In the genomic region with DNA sequence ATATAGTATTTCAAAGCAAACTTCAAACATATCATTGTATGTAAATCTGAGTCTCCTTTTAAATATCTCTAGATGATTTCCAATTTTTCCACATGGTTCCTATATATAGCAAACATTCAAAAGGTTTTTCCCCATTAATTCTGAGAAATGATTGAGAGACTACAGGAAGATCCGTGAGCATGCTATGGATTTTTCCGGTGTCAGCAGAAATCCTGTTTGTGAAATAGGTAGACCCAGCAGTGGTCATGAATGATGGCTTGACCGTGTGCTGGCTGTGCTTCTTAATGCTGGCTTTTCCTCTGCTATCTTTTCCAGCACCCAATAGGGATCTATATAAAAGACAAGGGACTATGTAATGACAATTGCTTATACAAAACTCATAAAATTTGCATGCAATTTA, we compare ENCODE assay signal across 31 cellular contexts.
DNase-seq lines count a peak whose midpoint lies in the region; ATAC-seq, FAIRE-seq and TF ChIP-seq lines count a peak whose summit lies in the region.
"Had no signal": no experiment of that assay in that cellular context is flagged by ENCODE, and none has a peak within 500 bp of the region (broad histone marks: within the 10 kb centered on the region; RNA-seq: fewer than 3 reads in every experiment).

No MANE protein-coding gene starts in this region.

- TF ChIP-seq EP300 in HepG2 (IDR thresholded peaks at IDR 0.05; ENCODE audit: low read depth in 2 of 2, low read length in 2 of 2) (no peak), HepG2 (CRISPR knock-in tag; IDR thresholded peaks at IDR 0.05; ENCODE audit: borderline replicate concordance) (no peak), A549 (IDR thresholded peaks at IDR 0.05) (no peak)

- ATAC-seq in HepG2 (no peak), right lobe of liver (no peak), A549 (no peak), PC-3 (no peak)
- ATAC-seq: CD8-positive, alpha-beta T cell had no signal

- WGBS in HepG2 (ENCODE audit: low lambda C conversion rate): 61% methylated on average over 3 of the region's 3 CpGs
- WGBS in right lobe of liver (ENCODE audit: insufficient coverage, low coverage, low lambda C conversion rate, missing lambda C conversion rate): 90% methylated on average over 3 of the region's 3 CpGs
- 59% methylated on average over 3 of the region's 3 CpGs for WGBS in A549 (ENCODE audit: missing lambda C conversion rate)

- H3K4me2 ChIP-seq in HepG2 (ENCODE audit: low read depth, low read length) (no peak overlapping the region), A549 (no peak overlapping the region), PC-3 (ENCODE audit: low read length) (no peak overlapping the region)
- H3K4me2 ChIP-seq: BLaER1; BLaER1 treated with 17β-estradiol and CSF1 and Interleukin-3, amounts not matched to agents 10 nM and 100 nM had no signal

- H4K20me1 ChIP-seq in HepG2 (ENCODE audit: insufficient read depth, low read length) (no peaks in the 10 kb centered on the region), PC-3 (ENCODE audit: low read length) (no peaks in the 10 kb centered on the region)
- H4K20me1 ChIP-seq: BLaER1; BLaER1 treated with 17β-estradiol and CSF1 and Interleukin-3, amounts not matched to agents 10 nM and 100 nM had no signal

- intact Hi-C loops in HepG2 (cut with micrococcal nuclease; ENCODE audit: unreplicated experiment) (no loop called here), right lobe of liver (cut with DNase I) (no loop called here), PC-3 (cut with micrococcal nuclease) (no loop called here)

- in situ Hi-C loops in HepG2 (cut with HindIII; ENCODE audit: extremely low pct_ligation_motif_present, low pct_unique_long_range_greater_than_20kb): no loop called here

- no peaks in the 10 kb centered on the region for H3F3A ChIP-seq in PC-3 (ENCODE audit: low read length, unreplicated experiment)

- H3K9me2 ChIP-seq in PC-3 (replicated peaks; ENCODE audit: low read length): no peaks in the 10 kb centered on the region

- FAIRE-seq in HepG2 (lab: Jason Lieb, UNC): no peak
- FAIRE-seq in A549 (lab: Jason Lieb, UNC): no peak
- FAIRE-seq: A204.1, D721Med had no signal

- H3K27ac ChIP-seq in HepG2 (ENCODE audit: extremely low read length, insufficient read depth, low read length): no peak overlapping the region
- H3K27ac ChIP-seq in right lobe of liver: no peak overlapping the region
- no peak overlapping the region for H3K27ac ChIP-seq in A549
- H3K27ac ChIP-seq in PC-3 (ENCODE audit: low read length): 0 out of 2 replicates have a peak overlapping the region, but pooled peaks have one; percentile 20
- H3K27ac ChIP-seq: 22Rv1; BLaER1; BLaER1 treated with 17β-estradiol and CSF1 and Interleukin-3, amounts not matched to agents 10 nM and 100 nM; C4-2B had no signal

- H3K4me3 ChIP-seq in HepG2 (replicated peaks in 1 of 3; ENCODE audit: insufficient read depth in 1 of 3, low read depth in 2 of 3, low read length in 3 of 3) (no peak overlapping the region), right lobe of liver (no peak overlapping the region), A549 (no peak overlapping the region), PC-3 (ENCODE audit: low read length) (no peak overlapping the region)
- H3K4me3 ChIP-seq: BLaER1; BLaER1 treated with 17β-estradiol and CSF1 and Interleukin-3, amounts not matched to agents 10 nM and 100 nM had no signal

- BruUV-seq in HepG2 (replicated peaks; lab: Mats Ljungman, UMichigan): no TSS peak
- no TSS peak for BruUV-seq in PC-3 (replicated peaks; lab: Mats Ljungman, UMichigan)

- no peak for TF ChIP-seq RAD21 in HepG2 (CRISPR knock-in tag; IDR thresholded peaks at IDR 0.05)
- TF ChIP-seq RAD21 in A549 (conservative IDR thresholded peaks at IDR 0.05 in 1 of 2, IDR thresholded peaks at IDR 0.05 in 1 of 2): no peak

- POLR2A ChIA-PET in HepG2 (lab: Yijun Ruan, JAX): no interaction called here
- POLR2A ChIA-PET in A549 (lab: Yijun Ruan, JAX): no interaction called here
- POLR2A ChIA-PET in PC-3 (lab: Charles Lee; ENCODE audit: unreplicated experiment): no interaction called here

- no peaks in the 10 kb centered on the region for H3K9me3 ChIP-seq in HepG2 (ENCODE audit: low read length)
- H3K9me3 ChIP-seq in right lobe of liver: no peaks in the 10 kb centered on the region
- H3K9me3 ChIP-seq in A549: no peaks in the 10 kb centered on the region
- no peaks in the 10 kb centered on the region for H3K9me3 ChIP-seq in PC-3 (ENCODE audit: low read length)
- H3K9me3 ChIP-seq: BE2C; BLaER1; BLaER1 treated with 17β-estradiol and CSF1 and Interleukin-3, amounts not matched to agents 10 nM and 100 nM; Caco-2 had no signal

- H3K9ac ChIP-seq in HepG2 (ENCODE audit: insufficient read depth, low read depth, low read length) (no peak overlapping the region), PC-3 (ENCODE audit: low read length) (no peak overlapping the region)
- H3K9ac ChIP-seq: BLaER1; BLaER1 treated with 17β-estradiol and CSF1 and Interleukin-3, amounts not matched to agents 10 nM and 100 nM had no signal

- H2AFZ ChIP-seq in HepG2 (ENCODE audit: low read length): no peak overlapping the region
- H2AFZ ChIP-seq in PC-3 (ENCODE audit: low read length): no peak overlapping the region

- no peaks in the 10 kb centered on the region for H3K36me3 ChIP-seq in HepG2 (replicated peaks in 1 of 2; ENCODE audit: control insufficient read depth in 1 of 2, insufficient read depth in 2 of 2, low read length in 2 of 2)
- H3K36me3 ChIP-seq in right lobe of liver: no peaks in the 10 kb centered on the region
- no peaks in the 10 kb centered on the region for H3K36me3 ChIP-seq in PC-3 (ENCODE audit: low read depth, low read length)
- H3K36me3 ChIP-seq: BE2C; BLaER1; BLaER1 treated with 17β-estradiol and CSF1 and Interleukin-3, amounts not matched to agents 10 nM and 100 nM had no signal

- CTCF ChIA-PET in HepG2 (lab: Yijun Ruan, JAX; ENCODE audit: low intra/inter-chr PET ratio, low total read pairs) (no interaction called here), A549 (lab: Yijun Ruan, JAX) (no interaction called here), PC-3 (lab: Charles Lee) (no interaction called here)

- no peak for TF ChIP-seq CTCF in HepG2 (CRISPR knock-in tag; IDR thresholded peaks at IDR 0.05)
- TF ChIP-seq CTCF in right lobe of liver (IDR thresholded peaks at IDR 0.05): no peak
- no peak for TF ChIP-seq CTCF in A549 (IDR thresholded peaks at IDR 0.05)
- TF ChIP-seq CTCF in PC-3 (conservative IDR thresholded peaks at IDR 0.05; ENCODE audit: low read depth, low read length): no peak

- TF ChIP-seq POLR2A in HepG2 (IDR thresholded peaks at IDR 0.05; ENCODE audit: insufficient read depth in 1 of 2, low read depth in 2 of 2, low read length in 2 of 2): no peak
- no peak for TF ChIP-seq POLR2A in right lobe of liver (IDR thresholded peaks at IDR 0.05)
- no peak for TF ChIP-seq POLR2A in A549 (IDR thresholded peaks at IDR 0.05; ENCODE audit: low read length)

- H3K27me3 ChIP-seq in HepG2 (ENCODE audit: control insufficient read depth in 1 of 2, insufficient read depth in 2 of 2, low read length in 2 of 2): no peaks in the 10 kb centered on the region
- no peaks in the 10 kb centered on the region for H3K27me3 ChIP-seq in right lobe of liver
- H3K27me3 ChIP-seq in PC-3 (ENCODE audit: low read length): no peaks in the 10 kb centered on the region
- H3K27me3 ChIP-seq: BE2C; BLaER1; BLaER1 treated with 17β-estradiol and CSF1 and Interleukin-3, amounts not matched to agents 10 nM and 100 nM had no signal

- no peaks in the 10 kb centered on the region for H3K79me2 ChIP-seq in HepG2 (ENCODE audit: insufficient read depth, low read length)
- H3K79me2 ChIP-seq in PC-3 (ENCODE audit: low read length): no peaks in the 10 kb centered on the region

- DNase-seq in HepG2 (ENCODE audit: low spot score): no peak
- DNase-seq in right lobe of liver: no peak
- no peak for DNase-seq in A549 (ENCODE audit: low read depth in 1 of 2, low spot score in 1 of 2)
- no peak for DNase-seq in PC-3
- DNase-seq in globus pallidus (ENCODE audit: low spot score): no peak
- DNase-seq in NCI-H1092 treated with DMSO at 0.1 percent for 48 hours (lab: John Stamatoyannopoulos, UW): no peak
- DNase-seq: 8988T; ACHN; AML-193; C1 segment of cervical spinal cord; Caco-2; Calu3; CD4-positive, alpha-beta memory T cell; CD4-positive, alpha-beta T cell; CD4-positive, CD25-positive, alpha-beta regulatory T cell; CD8-positive, alpha-beta memory T cell; CD8-positive, alpha-beta T cell; COR-L47; DMS 273 treated with DMSO at 0.1 percent for 48 hours; DMS153; DMS53; DMS79; DMS79 treated with DMSO at 0.1 percent for 48 hours; DND-41 had no signal

- H3K4me1 ChIP-seq in HepG2 (ENCODE audit: insufficient read depth, low read length) (no peaks in the 10 kb centered on the region), right lobe of liver (no peaks in the 10 kb centered on the region), A549 (0 out of 3 replicates have a peak, but pooled peaks cover 9% of the 10 kb centered on the region), PC-3 (ENCODE audit: insufficient read depth, low read length) (peaks cover 15% of the 10 kb centered on the region)
- H3K4me1 ChIP-seq: BLaER1, Caco-2 had no signal

TF ChIP-seq in HepG2, 621 proteins besides CTCF, POLR2A, EP300 and RAD21:
- TF ChIP-seq MAFK (conservative IDR thresholded peaks at IDR 0.05 in 1 of 2, IDR thresholded peaks at IDR 0.05 in 1 of 2; ENCODE audit: low read length in 2 of 2) (peak; percentile 50 to 53), HOXA7 (CRISPR knock-in tag; IDR thresholded peaks at IDR 0.05) (no peak), NCOA1 (CRISPR knock-in tag; IDR thresholded peaks at IDR 0.05) (no peak), AKAP8 (CRISPR knock-in tag; IDR thresholded peaks at IDR 0.05) (no peak)

TF ChIP-seq in A549, 52 proteins besides CTCF, POLR2A, EP300 and RAD21:
- TF ChIP-seq MAFK (IDR thresholded peaks at IDR 0.05; ENCODE audit: partially characterized antibody) (peak; percentile 25), RFX5 (IDR thresholded peaks at IDR 0.05) (no peak)

Comparison
In these comparisons a context has a peak if more than half of its experiments do, and no peak if none do; other contexts are left out.
1. Of the 38 proteins assayed by ChIP-seq in both HepG2 and A549: peak only in HepG2: none; only in A549: none; in both: MAFK; in neither: 37.